In the genomic region with DNA sequence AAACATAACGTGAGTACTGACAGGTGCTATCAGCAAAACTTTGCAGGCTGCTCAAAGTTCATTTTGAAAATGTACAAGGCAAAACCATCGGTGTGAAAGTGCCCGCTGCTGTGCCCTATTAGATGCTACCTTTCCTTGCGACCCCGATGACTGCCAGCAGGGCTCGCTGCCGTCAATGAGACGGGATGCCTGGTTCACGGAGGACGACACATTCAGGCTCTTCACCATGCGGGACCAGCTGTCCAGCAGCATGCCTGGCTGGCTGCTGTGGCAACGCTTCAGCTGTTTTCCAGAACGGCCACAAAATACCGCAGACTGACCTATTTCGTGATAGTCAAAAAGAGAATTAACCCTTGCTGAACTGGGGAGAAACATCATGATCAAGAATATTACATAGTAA, we compare ENCODE assay signal across 11 cellular contexts.
A peak's percentile ranks its signal among the peaks of the same experiment; 100 is the strongest.
DNase-seq lines count a peak whose midpoint lies in the region; ATAC-seq, FAIRE-seq and TF ChIP-seq lines count a peak whose summit lies in the region.
"Had no signal": no experiment of that assay in that cellular context is flagged by ENCODE, and none has a peak within 500 bp of the region (broad histone marks: within the 10 kb centered on the region; RNA-seq: fewer than 3 reads in every experiment).

No MANE protein-coding gene starts in this region.

- intact Hi-C loops in HepG2 (cut with micrococcal nuclease; ENCODE audit: unreplicated experiment): no loop called here
- intact Hi-C loops in aorta (cut with DNase I): no loop called here

- no peaks in the 10 kb centered on the region for H3K27me3 Mint-ChIP-seq in natural killer cell treated with Interleukin-12 subunit alpha and Interleukin-12 subunit beta and Interleukin-15 and Interleukin-18, amount 100 ng/mL, for 72 hours
- H3K27me3 Mint-ChIP-seq: CD4-positive, CD25-positive, alpha-beta regulatory T cell; stimulated activated memory B cell treated with anti-CD40 and anti-IgM and Interleukin-4, amounts not matched to agents 10 μg/mL and 1 μg/mL and 100 μg/mL, for 72 hours had no signal

- H3K18ac ChIP-seq in mesendoderm (ENCODE audit: low read length): no peak overlapping the region

- H3K27me3 ChIP-seq in liver (ENCODE audit: control insufficient read depth in 4 of 4, insufficient read depth in 4 of 4, low read length in 3 of 4) (no peaks in the 10 kb centered on the region), HepG2 (ENCODE audit: control insufficient read depth in 1 of 2, insufficient read depth in 2 of 2, low read length in 2 of 2) (no peaks in the 10 kb centered on the region), endocrine pancreas (ENCODE audit: control insufficient read depth, insufficient read depth, low read length) (no peaks in the 10 kb centered on the region), mesendoderm (ENCODE audit: insufficient read depth, low read length, poor library complexity) (no peaks in the 10 kb centered on the region), aorta (ENCODE audit: control insufficient read depth in 1 of 2, insufficient read depth in 2 of 2, low read length in 1 of 2) (no peaks in the 10 kb centered on the region)

- no peaks in the 10 kb centered on the region for H3K9me3 Mint-ChIP-seq in natural killer cell treated with Interleukin-12 subunit alpha and Interleukin-12 subunit beta and Interleukin-15 and Interleukin-18, amount 100 ng/mL, for 72 hours

- H2BK15ac ChIP-seq in mesendoderm (replicated peaks; ENCODE audit: low read depth): no peak overlapping the region

- H3K79me1 ChIP-seq in mesendoderm (ENCODE audit: low read length): no peaks in the 10 kb centered on the region

- H3K4me2 ChIP-seq in HepG2 (ENCODE audit: low read depth, low read length) (no peak overlapping the region), mesendoderm (ENCODE audit: low read length) (no peak overlapping the region)

- no peak overlapping the region for H3K27ac ChIP-seq in liver (ENCODE audit: low read depth in 1 of 2, low read length in 2 of 2)
- no peak overlapping the region for H3K27ac ChIP-seq in HepG2 (ENCODE audit: extremely low read length, insufficient read depth, low read length)
- no peak overlapping the region for H3K27ac ChIP-seq in mesendoderm (ENCODE audit: low read depth, low read length)
- H3K27ac ChIP-seq in aorta (ENCODE audit: low read depth in 1 of 2, low read length in 2 of 2): no peak overlapping the region

- H3K4me3 Mint-ChIP-seq in natural killer cell treated with Interleukin-12 subunit alpha and Interleukin-12 subunit beta and Interleukin-15 and Interleukin-18, amount 100 ng/mL, for 72 hours: no peak overlapping the region
- H3K4me3 Mint-ChIP-seq: CD4-positive, CD25-positive, alpha-beta regulatory T cell; stimulated activated memory B cell treated with anti-CD40 and anti-IgM and Interleukin-4, amounts not matched to agents 10 μg/mL and 1 μg/mL and 100 μg/mL, for 72 hours had no signal

- POLR2A ChIA-PET in HepG2 (lab: Yijun Ruan, JAX): no interaction called here

- H3K27ac Mint-ChIP-seq in natural killer cell treated with Interleukin-12 subunit alpha and Interleukin-12 subunit beta and Interleukin-15 and Interleukin-18, amount 100 ng/mL, for 72 hours: no peak overlapping the region
- H3K27ac Mint-ChIP-seq: stimulated activated memory B cell treated with anti-CD40 and anti-IgM and Interleukin-4, amounts not matched to agents 10 μg/mL and 1 μg/mL and 100 μg/mL, for 72 hours had no signal

- in situ Hi-C loops in HepG2 (cut with HindIII; ENCODE audit: extremely low pct_ligation_motif_present, low pct_unique_long_range_greater_than_20kb): no loop called here

- BruUV-seq in HepG2 (replicated peaks; lab: Mats Ljungman, UMichigan): no TSS peak

- ATAC-seq in HepG2 (no peak), aorta (ENCODE audit: low FRiP score) (no peak), GM19351 (IDR thresholded peaks at IDR 0.05; ENCODE audit: unreplicated experiment) (no peak)
- no peak for ATAC-seq in natural killer cell treated with Interleukin-12 subunit alpha and Interleukin-12 subunit beta and Interleukin-15 and Interleukin-18, amount 100 ng/mL, for 72 hours
- ATAC-seq: left colon; stimulated activated memory B cell treated with anti-CD40 and anti-IgM and Interleukin-4, amounts not matched to agents 10 μg/mL and 1 μg/mL and 100 μg/mL, for 72 hours had no signal

- peaks cover 12% of the 10 kb centered on the region for H3K36me3 Mint-ChIP-seq in natural killer cell treated with Interleukin-12 subunit alpha and Interleukin-12 subunit beta and Interleukin-15 and Interleukin-18, amount 100 ng/mL, for 72 hours

- H2AFZ ChIP-seq in HepG2 (ENCODE audit: low read length): no peak overlapping the region

- H2BK120ac ChIP-seq in mesendoderm (ENCODE audit: low read depth, low read length): no peak overlapping the region

- H4K8ac ChIP-seq in mesendoderm (ENCODE audit: low read depth, low read length): no peak overlapping the region

- peaks cover 7 to 8% of the 10 kb centered on the region in 2 donors for H3K4me1 Mint-ChIP-seq in natural killer cell treated with Interleukin-12 subunit alpha and Interleukin-12 subunit beta and Interleukin-15 and Interleukin-18, amount 100 ng/mL, for 72 hours (ENCODE audit: low read depth in 2 of 2)
- H3K4me1 Mint-ChIP-seq: stimulated activated memory B cell treated with anti-CD40 and anti-IgM and Interleukin-4, amounts not matched to agents 10 μg/mL and 1 μg/mL and 100 μg/mL, for 72 hours had no signal

- no peaks in the 10 kb centered on the region for H4K20me1 ChIP-seq in HepG2 (ENCODE audit: insufficient read depth, low read length)

- H3K56ac ChIP-seq in mesendoderm (ENCODE audit: low read length): no peak overlapping the region

- 83% methylated on average over 15 of the region's 15 CpGs for WGBS in liver
- 95% methylated on average over 15 of the region's 15 CpGs for WGBS in HepG2 (ENCODE audit: low lambda C conversion rate)
- WGBS in mesendoderm (ENCODE audit: extremely low coverage, insufficient coverage, low lambda C conversion rate): no CpG with 5 or more reads among the region's 15 CpGs
- WGBS in aorta, 2 donors: 10 to 13% methylated on average over 15 of the region's 15 CpGs

- H3K9ac ChIP-seq in liver (ENCODE audit: low read depth in 1 of 2, low read length in 2 of 2) (no peak overlapping the region), HepG2 (ENCODE audit: insufficient read depth, low read depth, low read length) (no peak overlapping the region), endocrine pancreas (ENCODE audit: control insufficient read depth, insufficient read depth, low read length) (no peak overlapping the region), mesendoderm (ENCODE audit: low read length) (no peak overlapping the region)

- H3K36me3 ChIP-seq in liver (ENCODE audit: control insufficient read depth in 4 of 4, insufficient read depth in 3 of 4, low read depth in 1 of 4, low read length in 3 of 4) (peaks cover 9 to 29% (median 26%) of the 10 kb centered on the region in 4 donors), HepG2 (replicated peaks in 1 of 2; ENCODE audit: control insufficient read depth in 1 of 2, insufficient read depth in 2 of 2, low read length in 2 of 2) (peaks cover 4 to 40% of the 10 kb centered on the region in 2 experiments; a peak in 4 of 5 replicates), endocrine pancreas (ENCODE audit: control insufficient read depth, insufficient read depth, low read length) (no peaks in the 10 kb centered on the region), mesendoderm (ENCODE audit: control insufficient read depth, insufficient read depth, low read length) (peaks cover 2% of the 10 kb centered on the region), aorta (ENCODE audit: control insufficient read depth in 1 of 2, insufficient read depth in 2 of 2, low read length in 1 of 2) (peaks cover 2 to 6% of the 10 kb centered on the region in 2 donors)

- TF ChIP-seq RAD21 in liver (IDR thresholded peaks at IDR 0.05) (peak in 1 of 2 donors; percentile 26), HepG2 (CRISPR knock-in tag; IDR thresholded peaks at IDR 0.05) (no peak)

- no peak overlapping the region for H2AK5ac ChIP-seq in mesendoderm (ENCODE audit: low read length)

- CTCF ChIA-PET in HepG2 (lab: Yijun Ruan, JAX; ENCODE audit: low intra/inter-chr PET ratio, low total read pairs): no interaction called here

- DNase-seq in HepG2 (ENCODE audit: low spot score) (no peak), mesendoderm (peak; percentile 41), aorta (peak; percentile 71 to 82), HK-2 (ENCODE audit: unreplicated experiment) (no peak)
- DNase-seq in natural killer cell treated with Interleukin-12 subunit alpha and Interleukin-12 subunit beta and Interleukin-15 and Interleukin-18, amount 100 ng/mL, for 72 hours (ENCODE audit: low spot score): no peak
- DNase-seq: CD4-positive, CD25-positive, alpha-beta regulatory T cell had no signal

- H3K23ac ChIP-seq in mesendoderm (ENCODE audit: low read length): no peak overlapping the region

- no peak overlapping the region for H3K4ac ChIP-seq in mesendoderm (ENCODE audit: low read depth, low read length)

- H2BK5ac ChIP-seq in mesendoderm (ENCODE audit: low read length): no peak overlapping the region

- H3K4me1 ChIP-seq in liver (ENCODE audit: control insufficient read depth in 4 of 4, insufficient read depth in 4 of 4, low read length in 3 of 4) (no peaks in the 10 kb centered on the region), HepG2 (ENCODE audit: insufficient read depth, low read length) (no peaks in the 10 kb centered on the region), endocrine pancreas (ENCODE audit: control insufficient read depth, insufficient read depth, low read length) (no peaks in the 10 kb centered on the region), mesendoderm (ENCODE audit: control insufficient read depth, low read depth, low read length) (no peaks in the 10 kb centered on the region), aorta (ENCODE audit: control insufficient read depth in 1 of 2, insufficient read depth in 2 of 2, low read length in 2 of 2) (no peaks in the 10 kb centered on the region)

- no peak for FAIRE-seq in HepG2 (lab: Jason Lieb, UNC)

- H4K5ac ChIP-seq in mesendoderm (ENCODE audit: low read length): no peak overlapping the region

- TF ChIP-seq POLR2A in HepG2 (IDR thresholded peaks at IDR 0.05; ENCODE audit: insufficient read depth in 1 of 2, low read depth in 2 of 2, low read length in 2 of 2): no peak

- TF ChIP-seq EP300 in HepG2 (IDR thresholded peaks at IDR 0.05; ENCODE audit: low read depth in 2 of 2, low read length in 2 of 2) (no peak), HepG2 (CRISPR knock-in tag; IDR thresholded peaks at IDR 0.05; ENCODE audit: borderline replicate concordance) (no peak)

- H3K9me3 ChIP-seq in liver (ENCODE audit: control insufficient read depth in 4 of 4, low read length in 3 of 4): no peaks in the 10 kb centered on the region
- no peaks in the 10 kb centered on the region for H3K9me3 ChIP-seq in HepG2 (ENCODE audit: low read length)
- no peaks in the 10 kb centered on the region for H3K9me3 ChIP-seq in endocrine pancreas (ENCODE audit: control insufficient read depth, low read length)
- no peaks in the 10 kb centered on the region for H3K9me3 ChIP-seq in aorta (ENCODE audit: control insufficient read depth, low read length)

- TF ChIP-seq CTCF in liver (IDR thresholded peaks at IDR 0.05; ENCODE audit: low read depth, low read length, missing input control) (no peak), HepG2 (CRISPR knock-in tag; IDR thresholded peaks at IDR 0.05) (no peak)

- no peak overlapping the region for H3K4me3 ChIP-seq in liver (ENCODE audit: low read depth in 1 of 3, low read length in 3 of 3)
- H3K4me3 ChIP-seq in HepG2 (replicated peaks in 1 of 3; ENCODE audit: insufficient read depth in 1 of 3, low read depth in 2 of 3, low read length in 3 of 3): no peak overlapping the region
- H3K4me3 ChIP-seq in endocrine pancreas (ENCODE audit: control insufficient read depth, insufficient read depth, low read length): peak overlapping the region; percentile 63
- H3K4me3 ChIP-seq in mesendoderm (ENCODE audit: low read length): no peak overlapping the region
- no peak overlapping the region for H3K4me3 ChIP-seq in aorta (ENCODE audit: low read length in 2 of 2)

- H3K79me2 ChIP-seq in HepG2 (ENCODE audit: insufficient read depth, low read length) (no peaks in the 10 kb centered on the region), mesendoderm (ENCODE audit: control insufficient read depth, insufficient read depth, low read length) (no peaks in the 10 kb centered on the region)

Comparison
In these comparisons a context has a peak if more than half of its experiments do, and no peak if none do; other contexts are left out.
1. DNase-seq: peak in mesendoderm (single experiment) and aorta (2 of 2); none in HepG2 (single experiment), HK-2 (single experiment) and natural killer cell treated with Interleukin-12 subunit alpha and Interleukin-12 subunit beta and Interleukin-15 and Interleukin-18, amount 100 ng/mL, for 72 hours (single experiment).